Comparison of ENCODE assay signal across 1 cellular context in genomic region chr12:76636141-76636692, GRCh38.
TF ChIP-seq lines count a peak whose summit lies in the region.

No MANE protein-coding gene starts in this region.

TF ChIP-seq in K562, 482 proteins besides CTCF, POLR2A, EP300 and RAD21 (continued from another document):
- no peak for TF ChIP-seq CUX1 (CRISPR knock-in tag; IDR thresholded peaks at IDR 0.05)
- TF ChIP-seq, protein P1, sequence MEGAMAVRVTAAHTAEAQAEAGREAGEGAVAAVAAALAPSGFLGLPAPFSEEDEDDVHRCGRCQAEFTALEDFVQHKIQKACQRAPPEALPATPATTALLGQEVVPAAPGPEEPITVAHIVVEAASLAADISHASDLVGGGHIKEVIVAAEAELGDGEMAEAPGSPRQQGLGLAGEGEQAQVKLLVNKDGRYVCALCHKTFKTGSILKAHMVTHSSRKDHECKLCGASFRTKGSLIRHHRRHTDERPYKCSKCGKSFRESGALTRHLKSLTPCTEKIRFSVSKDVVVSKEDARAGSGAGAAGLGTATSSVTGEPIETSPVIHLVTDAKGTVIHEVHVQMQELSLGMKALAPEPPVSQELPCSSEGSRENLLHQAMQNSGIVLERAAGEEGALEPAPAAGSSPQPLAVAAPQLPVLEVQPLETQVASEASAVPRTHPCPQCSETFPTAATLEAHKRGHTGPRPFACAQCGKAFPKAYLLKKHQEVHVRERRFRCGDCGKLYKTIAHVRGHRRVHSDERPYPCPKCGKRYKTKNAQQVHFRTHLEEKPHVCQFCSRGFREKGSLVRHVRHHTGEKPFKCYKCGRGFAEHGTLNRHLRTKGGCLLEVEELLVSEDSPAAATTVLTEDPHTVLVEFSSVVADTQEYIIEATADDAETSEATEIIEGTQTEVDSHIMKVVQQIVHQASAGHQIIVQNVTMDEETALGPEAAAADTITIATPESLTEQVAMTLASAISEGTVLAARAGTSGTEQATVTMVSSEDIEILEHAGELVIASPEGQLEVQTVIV (CRISPR knock-in tag; IDR thresholded peaks at IDR 0.05; ENCODE audit: borderline replicate concordance) = no peak
- TF ChIP-seq CXXC5 (CRISPR knock-in tag; IDR thresholded peaks at IDR 0.05) = peak; percentile 92
- TF ChIP-seq ZNF584 (CRISPR knock-in tag; IDR thresholded peaks at IDR 0.05; ENCODE audit: low read depth) = no peak
- TF ChIP-seq SOX6 (IDR thresholded peaks at IDR 0.05) = peak; percentile 60; the same call in 1 of the 2 replicates
- no peak for TF ChIP-seq JUND (IDR thresholded peaks at IDR 0.05; ENCODE audit: borderline replicate concordance, low read depth, low read length)
- peak; percentile 48; the same call in 1 of the 3 replicates for TF ChIP-seq JUND (tag; IDR thresholded peaks at IDR 0.05; ENCODE audit: borderline replicate concordance, low read depth, low read length)
- TF ChIP-seq CREM (IDR thresholded peaks at IDR 0.05; ENCODE audit: low read depth) = peak; percentile 36; the same call in 1 of the 2 replicates
- TF ChIP-seq RBM22 (IDR thresholded peaks at IDR 0.05; ENCODE audit: low read depth, low read length, poor library complexity, severe bottlenecking) = no peak
- no peak for TF ChIP-seq ZNF778 (CRISPR knock-in tag; IDR thresholded peaks at IDR 0.05)
- no peak for TF ChIP-seq DACH1 (IDR thresholded peaks at IDR 0.05; ENCODE audit: partially characterized antibody)
- TF ChIP-seq ZBTB8A (IDR thresholded peaks at IDR 0.05; ENCODE audit: partially characterized antibody) = no peak
- TF ChIP-seq ARID3A (IDR thresholded peaks at IDR 0.05; ENCODE audit: borderline replicate concordance, low read depth, low read length) = 0 out of 2 replicates have a peak, but pooled peaks have one; percentile 45
- no peak for TF ChIP-seq XRCC4 (IDR thresholded peaks at IDR 0.05; ENCODE audit: extremely low read depth, insufficient read depth, insufficient read length)
- peak; percentile 36; the same call in 1 of the 2 replicates for TF ChIP-seq KLF16 (IDR thresholded peaks at IDR 0.05)
- TF ChIP-seq ZKSCAN8 (CRISPR knock-in tag; IDR thresholded peaks at IDR 0.05) = no peak
- peak; percentile 77; the same call in 1 of the 2 replicates for TF ChIP-seq POLR2AphosphoS5 (IDR thresholded peaks at IDR 0.05; ENCODE audit: control insufficient read depth, insufficient read depth, low read depth, low read length)
- no peak for TF ChIP-seq PRPF4 (IDR thresholded peaks at IDR 0.05; ENCODE audit: insufficient read depth, low read depth, low read length, poor library complexity, severe bottlenecking)
- peak; percentile 62 to 77 for TF ChIP-seq TRIM24 (IDR thresholded peaks at IDR 0.05)
- TF ChIP-seq, protein P2, sequence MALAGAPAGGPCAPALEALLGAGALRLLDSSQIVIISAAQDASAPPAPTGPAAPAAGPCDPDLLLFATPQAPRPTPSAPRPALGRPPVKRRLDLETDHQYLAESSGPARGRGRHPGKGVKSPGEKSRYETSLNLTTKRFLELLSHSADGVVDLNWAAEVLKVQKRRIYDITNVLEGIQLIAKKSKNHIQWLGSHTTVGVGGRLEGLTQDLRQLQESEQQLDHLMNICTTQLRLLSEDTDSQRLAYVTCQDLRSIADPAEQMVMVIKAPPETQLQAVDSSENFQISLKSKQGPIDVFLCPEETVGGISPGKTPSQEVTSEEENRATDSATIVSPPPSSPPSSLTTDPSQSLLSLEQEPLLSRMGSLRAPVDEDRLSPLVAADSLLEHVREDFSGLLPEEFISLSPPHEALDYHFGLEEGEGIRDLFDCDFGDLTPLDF (CRISPR knock-in tag; IDR thresholded peaks at IDR 0.05) = no peak
- TF ChIP-seq ZEB2 (IDR thresholded peaks at IDR 0.05) = peak; percentile 71; the same call in 1 of the 2 replicates
- TF ChIP-seq RBBP5 (IDR thresholded peaks at IDR 0.05; ENCODE audit: borderline replicate concordance, insufficient read depth, low read length, poor library complexity, severe bottlenecking) = no peak
